23 cellular contexts compared by ENCODE assay signal in genomic region chr15:56036546-56037067, GRCh38. TPM values are rescaled to one million over a fixed set of nuclear protein-coding genes. Genes with fewer than 3 reads are reported as not detected.
DNase-seq lines count a peak whose midpoint lies in the region; ATAC-seq and TF ChIP-seq lines count a peak whose summit lies in the region.
"Had no signal": no experiment of that assay in that cellular context is flagged by ENCODE, and none has a peak within 500 bp of the region (broad histone marks: within the 10 kb centered on the region; RNA-seq: fewer than 3 reads in every experiment).

No MANE protein-coding gene starts in this region.

- no peak overlapping the region for H3K27ac ChIP-seq in CD4-positive, CD25-positive, alpha-beta regulatory T cell (ENCODE audit: insufficient read depth, low read length, poor library complexity, severe bottlenecking)
- no peak overlapping the region for H3K27ac ChIP-seq in right lobe of liver
- H3K27ac ChIP-seq: KMS-11, SJCRH30 had no signal

- 33% methylated on average over 2 of the region's 5 CpGs for WGBS in right lobe of liver (ENCODE audit: insufficient coverage, low coverage, low lambda C conversion rate, missing lambda C conversion rate)

- BruUV-seq in Caco-2 (replicated peaks; lab: Mats Ljungman, UMichigan) = no TSS peak

- H3K36me3 ChIP-seq in CD4-positive, CD25-positive, alpha-beta regulatory T cell (ENCODE audit: control insufficient read depth, insufficient read depth, low read length) = no peaks in the 10 kb centered on the region
- H3K36me3 ChIP-seq in Caco-2 (ENCODE audit: control insufficient read depth, insufficient read depth, low read length) (no peaks in the 10 kb centered on the region), right lobe of liver (no peaks in the 10 kb centered on the region), H7 (replicated peaks; ENCODE audit: control insufficient read depth, insufficient read depth, low read length) (no peaks in the 10 kb centered on the region)
- H3K36me3 ChIP-seq: SJCRH30 had no signal

- POLR2A ChIA-PET in Caco-2 (lab: Charles Lee) = no interaction called here

- no peaks in the 10 kb centered on the region for H3K9me3 ChIP-seq in CD4-positive, CD25-positive, alpha-beta regulatory T cell (ENCODE audit: control insufficient read depth in 2 of 2, low read length in 2 of 2)
- H3K9me3 ChIP-seq in Caco-2 (no peaks in the 10 kb centered on the region), T-helper 17 cell (ENCODE audit: control insufficient read depth, low read length, poor library complexity, severe bottlenecking) (peaks cover 2% of the 10 kb centered on the region), right lobe of liver (no peaks in the 10 kb centered on the region)
- H3K9me3 ChIP-seq: SJCRH30 had no signal

- intact Hi-C loops in Caco-2 (cut with micrococcal nuclease; ENCODE audit: unreplicated experiment) (no loop called here), right lobe of liver (cut with DNase I) (no loop called here)
- intact Hi-C loops in activated T-helper 1 cell treated with anti-CD3 and anti-CD28 coated beads, Interleukin-12 subunit alpha, Interleukin-12 subunit beta, Interleukin-2, Interleukin-4 antibody, amounts not matched to agents 30 ng/mL and 10 ng/mL and 1 ng/mL, durations not matched to agents 14 hours and 24 hours and 36 hours (cut with micrococcal nuclease) = no loop called here

- DNase-seq in CD4-positive, CD25-positive, alpha-beta regulatory T cell = no peak
- DNase-seq in Caco-2 = no peak
- no peak for DNase-seq in T-helper 17 cell
- DNase-seq in right lobe of liver = peak; percentile 57 to 83 (median 82)
- no peak for DNase-seq in activated T-helper 1 cell treated with anti-CD3 and anti-CD28 coated beads, Interleukin-12 subunit alpha, Interleukin-12 subunit beta, Interleukin-2, Interleukin-4 antibody, amounts not matched to agents 30 ng/mL and 10 ng/mL and 1 ng/mL, durations not matched to agents 14 hours and 24 hours and 36 hours (ENCODE audit: low spot score)
- DNase-seq in H7 = no peak
- DNase-seq: C1 segment of cervical spinal cord; CD8-positive, alpha-beta T cell; DMS79 treated with DMSO at 0.1 percent for 48 hours; HFFc6; MM.1S; NCI-H2029; NCI-H446; NCI-H524 treated with DMSO at 0.1 percent for 48 hours; NCI-H82; NK-92 treated with Interleukin-12 subunit alpha and Interleukin-12 subunit beta, amount 100 ng/mL, for 24 hours; PC-3; SJCRH30 had no signal

- H3K4me3 ChIP-seq in CD4-positive, CD25-positive, alpha-beta regulatory T cell (ENCODE audit: low read depth, low read length) = no peak overlapping the region
- no peak overlapping the region for H3K4me3 ChIP-seq in Caco-2 (ENCODE audit: low read depth, low read length)
- no peak overlapping the region for H3K4me3 ChIP-seq in right lobe of liver
- H3K4me3 ChIP-seq in H7 (ENCODE audit: insufficient read depth, low read depth, low read length) = no peak overlapping the region
- H3K4me3 ChIP-seq: SJCRH30 had no signal

- no peaks in the 10 kb centered on the region for H3K4me1 ChIP-seq in CD4-positive, CD25-positive, alpha-beta regulatory T cell (ENCODE audit: control insufficient read depth, insufficient read depth, low read length, poor library complexity, severe bottlenecking)
- H3K4me1 ChIP-seq in Caco-2 = peaks cover 68% of the 10 kb centered on the region
- H3K4me1 ChIP-seq in right lobe of liver = peaks cover 0 to 6% (median 0%) of the 10 kb centered on the region in 4 donors

- no peaks in the 10 kb centered on the region for H3K27me3 ChIP-seq in CD4-positive, CD25-positive, alpha-beta regulatory T cell (ENCODE audit: control insufficient read depth, insufficient read depth, low read length)
- H3K27me3 ChIP-seq in Caco-2 (replicated peaks; ENCODE audit: control insufficient read depth, insufficient read depth, low read length) (no peaks in the 10 kb centered on the region), right lobe of liver (no peaks in the 10 kb centered on the region), H7 (ENCODE audit: control insufficient read depth, insufficient read depth, low read length) (no peaks in the 10 kb centered on the region)
- H3K27me3 ChIP-seq: SJCRH30 had no signal

- no peaks in the 10 kb centered on the region for H3K36me3 Mint-ChIP-seq in CD4-positive, CD25-positive, alpha-beta regulatory T cell
- H3K36me3 Mint-ChIP-seq in Caco-2 (ENCODE audit: insufficient read depth, unreplicated experiment) = peaks cover 5% of the 10 kb centered on the region
- H3K36me3 Mint-ChIP-seq in T-helper 17 cell (ENCODE audit: low read depth) = peaks cover 6% of the 10 kb centered on the region
- no peaks in the 10 kb centered on the region for H3K36me3 Mint-ChIP-seq in activated T-helper 1 cell treated with anti-CD3 and anti-CD28 coated beads, Interleukin-12 subunit alpha, Interleukin-12 subunit beta, Interleukin-2, Interleukin-4 antibody, amounts not matched to agents 30 ng/mL and 10 ng/mL and 1 ng/mL, durations not matched to agents 14 hours and 24 hours and 36 hours (ENCODE audit: low read depth)
- H3K36me3 Mint-ChIP-seq: CD8-positive, alpha-beta T cell had no signal

- no peak for ATAC-seq in CD4-positive, CD25-positive, alpha-beta regulatory T cell (ENCODE audit: low read depth in 2 of 2)
- ATAC-seq in T-helper 17 cell (no peak), right lobe of liver (peak; percentile 78 to 90 (median 86)), GM21825 (IDR thresholded peaks at IDR 0.05; ENCODE audit: unreplicated experiment) (no peak)
- ATAC-seq: CD8-positive, alpha-beta T cell; PC-3; Right ventricle myocardium inferior; SK-N-SH treated with all-trans-retinoic acid at 6 μM for 48 hours had no signal

- CTCF ChIA-PET in Caco-2 (lab: Charles Lee) = no interaction called here

- H3K27me3 Mint-ChIP-seq in CD4-positive, CD25-positive, alpha-beta regulatory T cell = peaks cover 7% of the 10 kb centered on the region
- H3K27me3 Mint-ChIP-seq in Caco-2 (ENCODE audit: insufficient read depth, unreplicated experiment) (no peaks in the 10 kb centered on the region), T-helper 17 cell (peaks cover 16% of the 10 kb centered on the region)
- H3K27me3 Mint-ChIP-seq in activated T-helper 1 cell treated with anti-CD3 and anti-CD28 coated beads, Interleukin-12 subunit alpha, Interleukin-12 subunit beta, Interleukin-2, Interleukin-4 antibody, amounts not matched to agents 30 ng/mL and 10 ng/mL and 1 ng/mL, durations not matched to agents 14 hours and 24 hours and 36 hours (ENCODE audit: insufficient read depth) = no peaks in the 10 kb centered on the region

- H3K9me3 Mint-ChIP-seq in CD4-positive, CD25-positive, alpha-beta regulatory T cell = peaks cover 0 to 1% (median 0%) of the 10 kb centered on the region in 7 donors
- peaks cover 9% of the 10 kb centered on the region for H3K9me3 Mint-ChIP-seq in Caco-2 (ENCODE audit: unreplicated experiment)
- peaks cover 14% of the 10 kb centered on the region for H3K9me3 Mint-ChIP-seq in activated T-helper 1 cell treated with anti-CD3 and anti-CD28 coated beads, Interleukin-12 subunit alpha, Interleukin-12 subunit beta, Interleukin-2, Interleukin-4 antibody, amounts not matched to agents 30 ng/mL and 10 ng/mL and 1 ng/mL, durations not matched to agents 14 hours and 24 hours and 36 hours
- H3K9me3 Mint-ChIP-seq: CD8-positive, alpha-beta T cell; HFFc6; IgD-negative memory B cell had no signal

- TF ChIP-seq POLR2A in right lobe of liver (IDR thresholded peaks at IDR 0.05) = no peak

- TF ChIP-seq CTCF in Caco-2 (IDR thresholded peaks at IDR 0.05; ENCODE audit: insufficient read depth in 1 of 2, low read depth in 1 of 2, low read length in 1 of 2, severe bottlenecking in 1 of 2, unreplicated experiment in 1 of 2) (no peak), right lobe of liver (IDR thresholded peaks at IDR 0.05) (no peak)

- H3K27ac Mint-ChIP-seq in CD4-positive, CD25-positive, alpha-beta regulatory T cell = peak overlapping the region in 2 of 3 donors; percentile 16 to 44
- H3K27ac Mint-ChIP-seq in Caco-2 (ENCODE audit: unreplicated experiment) (peak overlapping the region; percentile 65), T-helper 17 cell (peak overlapping the region; percentile 41)
- no peak overlapping the region for H3K27ac Mint-ChIP-seq in activated T-helper 1 cell treated with anti-CD3 and anti-CD28 coated beads, Interleukin-12 subunit alpha, Interleukin-12 subunit beta, Interleukin-2, Interleukin-4 antibody, amounts not matched to agents 30 ng/mL and 10 ng/mL and 1 ng/mL, durations not matched to agents 14 hours and 24 hours and 36 hours
- H3K27ac Mint-ChIP-seq: CD8-positive, alpha-beta T cell; HFFc6; IgD-negative memory B cell had no signal

- no peak overlapping the region for H3K4me3 Mint-ChIP-seq in CD4-positive, CD25-positive, alpha-beta regulatory T cell
- no peak overlapping the region for H3K4me3 Mint-ChIP-seq in Caco-2 (ENCODE audit: unreplicated experiment)
- H3K4me3 Mint-ChIP-seq in T-helper 17 cell = no peak overlapping the region
- H3K4me3 Mint-ChIP-seq in activated T-helper 1 cell treated with anti-CD3 and anti-CD28 coated beads, Interleukin-12 subunit alpha, Interleukin-12 subunit beta, Interleukin-2, Interleukin-4 antibody, amounts not matched to agents 30 ng/mL and 10 ng/mL and 1 ng/mL, durations not matched to agents 14 hours and 24 hours and 36 hours = no peak overlapping the region
- H3K4me3 Mint-ChIP-seq: CD8-positive, alpha-beta T cell; HFFc6; IgD-negative memory B cell had no signal

- peaks cover 0 to 24% (median 9%) of the 10 kb centered on the region in 4 donors for H3K4me1 Mint-ChIP-seq in CD4-positive, CD25-positive, alpha-beta regulatory T cell
- H3K4me1 Mint-ChIP-seq in Caco-2 (ENCODE audit: low read depth, unreplicated experiment) (peaks cover 47% of the 10 kb centered on the region), T-helper 17 cell (peaks cover 15% of the 10 kb centered on the region)
- H3K4me1 Mint-ChIP-seq in activated T-helper 1 cell treated with anti-CD3 and anti-CD28 coated beads, Interleukin-12 subunit alpha, Interleukin-12 subunit beta, Interleukin-2, Interleukin-4 antibody, amounts not matched to agents 30 ng/mL and 10 ng/mL and 1 ng/mL, durations not matched to agents 14 hours and 24 hours and 36 hours (ENCODE audit: low read depth) = peaks cover 23% of the 10 kb centered on the region
- H3K4me1 Mint-ChIP-seq: IgD-negative memory B cell had no signal

RNA-seq across cellular contexts. Expression of gene NEDD4, which starts 43.2 kb away (rescaled TPM):
- total RNA-seq in CD4-positive, CD25-positive, alpha-beta regulatory T cell = 7.5 TPM
- polyA plus RNA-seq in CD4-positive, CD25-positive, alpha-beta regulatory T cell = 1 to 10 TPM; 2.4 to 10.0 (median 4.1) TPM
- total RNA-seq in Caco-2 (2022) (27.0 and 33.9 TPM in 2 replicates), T-helper 17 cell (10 to 100 TPM in 1 of 2 donors, 1 to 10 TPM in 1; 7.2 to 11.1 TPM), right lobe of liver (10 to 100 TPM; 16.0 to 65.3 (median 22.4) TPM)
- 10.4 and 12.6 TPM in 2 replicates for total RNA-seq in activated T-helper 1 cell treated with anti-CD3 and anti-CD28 coated beads, Interleukin-12 subunit alpha, Interleukin-12 subunit beta, Interleukin-2, Interleukin-4 antibody, amounts not matched to agents 30 ng/mL and 10 ng/mL and 1 ng/mL, durations not matched to agents 14 hours and 24 hours and 36 hours
- total RNA-seq in H7 (2014; rRNA removed; shearing (Covaris generic)) = 3.7 and 4.1 TPM in 2 replicates

Comparison
In these comparisons a context has a peak if more than half of its experiments do, and no peak if none do; other contexts are left out.
1. ATAC-seq: peak in right lobe of liver (4 of 4); none in CD4-positive, CD25-positive, alpha-beta regulatory T cell (0 of 2), T-helper 17 cell (single experiment) and GM21825 (single experiment).
2. DNase-seq: peak in right lobe of liver (3 of 3); none in CD4-positive, CD25-positive, alpha-beta regulatory T cell (0 of 3), Caco-2 (0 of 2), T-helper 17 cell (0 of 3), activated T-helper 1 cell treated with anti-CD3 and anti-CD28 coated beads, Interleukin-12 subunit alpha, Interleukin-12 subunit beta, Interleukin-2, Interleukin-4 antibody, amounts not matched to agents 30 ng/mL and 10 ng/mL and 1 ng/mL, durations not matched to agents 14 hours and 24 hours and 36 hours (single experiment) and H7 (single experiment).